ENCODE assay signal across 4 cellular contexts in the genomic region with DNA sequence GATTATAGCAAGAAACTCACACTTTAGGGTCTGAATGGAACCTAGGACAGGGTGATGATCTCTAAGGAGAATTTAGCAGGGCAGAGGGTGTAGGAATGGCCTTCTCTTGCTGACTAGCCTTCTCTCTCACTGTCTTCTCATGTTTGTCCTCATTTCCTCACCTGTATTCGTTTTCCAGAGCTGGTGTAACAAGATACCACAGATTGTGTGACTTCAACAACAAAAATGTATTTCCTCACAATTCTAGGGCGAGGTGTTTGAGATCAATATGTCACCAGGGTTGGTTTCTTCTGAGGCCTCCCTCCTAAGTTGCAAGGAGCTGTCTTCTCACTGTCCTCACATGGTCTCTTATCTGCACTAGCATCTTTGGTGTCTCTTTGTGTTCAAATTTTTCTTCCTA.
"Had no signal": no experiment of that assay in that cellular context is flagged by ENCODE, and none has a peak within 500 bp of the region (broad histone marks: within the 10 kb centered on the region; RNA-seq: fewer than 3 reads in every experiment).

No MANE protein-coding gene starts in this region.

- ATAC-seq: GM23338, HepG2 had no signal

- H3K4me3 ChIP-seq: GM23338 had no signal

- DNase-seq: H9, HCEC 1CT had no signal

- H2AFZ ChIP-seq: GM23338 had no signal

- H3K4me2 ChIP-seq: GM23338 had no signal
